Comparison of ENCODE assay signal across 8 cellular contexts in the genomic region with DNA sequence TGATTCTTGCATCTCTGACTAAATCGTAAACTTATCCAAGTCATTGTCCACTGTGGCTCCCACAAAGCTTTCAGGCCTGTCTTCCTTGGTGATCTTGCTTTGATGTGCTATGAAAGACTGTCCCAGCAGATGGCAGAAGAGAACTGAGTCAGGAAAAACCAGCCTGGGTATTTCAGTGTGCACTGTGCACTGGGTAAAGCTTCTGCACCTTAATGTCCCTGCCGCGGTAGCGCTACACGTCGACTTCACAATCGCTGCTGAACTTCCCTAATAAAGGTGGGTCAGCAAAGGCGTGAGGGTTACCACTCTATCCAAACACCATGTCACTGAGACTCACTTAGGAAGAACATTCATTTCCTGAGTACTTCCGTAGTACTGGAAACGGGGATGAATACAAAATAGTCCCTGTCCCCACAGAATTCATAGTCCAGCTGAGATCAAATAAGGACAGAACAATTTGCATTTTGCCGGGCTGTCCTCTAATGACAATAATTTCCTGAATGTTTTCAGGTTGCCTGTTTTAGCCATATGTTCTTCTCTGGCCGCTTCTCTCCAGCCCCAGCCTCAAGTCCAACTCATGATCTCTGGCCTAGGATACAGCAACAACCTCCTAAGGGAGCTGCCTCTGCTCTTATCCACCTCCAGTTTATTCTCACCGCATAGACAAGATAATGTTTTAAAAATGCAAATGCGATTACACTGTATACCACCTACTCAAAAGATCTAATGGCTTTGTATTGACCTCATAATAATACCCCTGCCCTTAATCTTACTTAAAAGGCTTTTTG.
DNase-seq lines count a peak whose midpoint lies in the region; ATAC-seq, FAIRE-seq and TF ChIP-seq lines count a peak whose summit lies in the region.

No MANE protein-coding gene starts in this region.

- intact Hi-C loops in HepG2 (cut with micrococcal nuclease; ENCODE audit: unreplicated experiment), result loop anchor here (1.0 to 10.0 kb wide), 5 partner anchors 34 to 535 kb away; no protein-coding TSS in a partner anchor

- H3K36me3 ChIP-seq in HepG2 (replicated peaks in 1 of 2; ENCODE audit: control insufficient read depth in 1 of 2, insufficient read depth in 2 of 2, low read length in 2 of 2), result no peaks in the 10 kb centered on the region

- peak; percentile 39 for DNase-seq in AG09319 (ENCODE audit: extremely low read depth, low read depth)
- DNase-seq in NCI-H2196 treated with DMSO at 0.1 percent for 48 hours (lab: John Stamatoyannopoulos, UW; ENCODE audit: unreplicated experiment), result peak; percentile 22
- peak; percentile 44 for DNase-seq in cerebellum (ENCODE audit: low spot score)
- peak; percentile 75 for DNase-seq in HepG2 (ENCODE audit: low spot score)
- DNase-seq in stimulated activated CD4-positive, alpha-beta T cell treated with anti-CD3 and anti-CD28 coated beads, Interleukin-4, amount 100 ng/mL, for 24 hours, result peak; percentile 78

- no peaks in the 10 kb centered on the region for H3K27me3 ChIP-seq in HepG2 (ENCODE audit: control insufficient read depth in 1 of 2, insufficient read depth in 2 of 2, low read length in 2 of 2)

- no peak overlapping the region for H3K27ac ChIP-seq in HepG2 (ENCODE audit: extremely low read length, insufficient read depth, low read length)

- TF ChIP-seq CTCF in AG09319 (IDR thresholded peaks at IDR 0.05; ENCODE audit: low read depth, low read length) (peak; percentile 81), HepG2 (CRISPR knock-in tag; IDR thresholded peaks at IDR 0.05) (peak; percentile 86)

- H3K4me2 ChIP-seq in HepG2 (ENCODE audit: low read depth, low read length), result peak overlapping the region; percentile 92

- BruUV-seq in HepG2 (replicated peaks; lab: Mats Ljungman, UMichigan), result no TSS peak

- no peaks in the 10 kb centered on the region for H3K79me2 ChIP-seq in HepG2 (ENCODE audit: insufficient read depth, low read length)

- peak overlapping the region; percentile 45 to 67 (median 64) for H3K4me3 ChIP-seq in HepG2 (replicated peaks in 1 of 3; ENCODE audit: insufficient read depth in 1 of 3, low read depth in 2 of 3, low read length in 3 of 3)

- peak overlapping the region; percentile 81 for H2AFZ ChIP-seq in HepG2 (ENCODE audit: low read length)

- in situ Hi-C loops in HepG2 (cut with HindIII; ENCODE audit: extremely low pct_ligation_motif_present, low pct_unique_long_range_greater_than_20kb), result loop anchor here (25.0 kb wide), 2 partner anchors 415 to 540 kb away; no protein-coding TSS in a partner anchor

- peak; percentile 91 for ATAC-seq in GM18861 (IDR thresholded peaks at IDR 0.05; ENCODE audit: unreplicated experiment)
- peak; percentile 81 for ATAC-seq in HG03097 (IDR thresholded peaks at IDR 0.05; ENCODE audit: low FRiP score, unreplicated experiment)
- peak; percentile 89 to 97 for ATAC-seq in activated CD4-positive, CD25-positive, alpha-beta regulatory T cell treated with anti-CD3 and anti-CD28 coated beads, Interleukin-2, amount 50 U/mL, for 24 hours
- peak; percentile 96 for ATAC-seq in HepG2

- TF ChIP-seq EP300 in HepG2 (IDR thresholded peaks at IDR 0.05; ENCODE audit: low read depth in 2 of 2, low read length in 2 of 2) (no peak), HepG2 (CRISPR knock-in tag; IDR thresholded peaks at IDR 0.05; ENCODE audit: borderline replicate concordance) (no peak)

- peak; percentile 59; the same call in 1 of the 2 replicates for TF ChIP-seq RAD21 in HepG2 (CRISPR knock-in tag; IDR thresholded peaks at IDR 0.05)

- CTCF ChIA-PET in HepG2 (lab: Yijun Ruan, JAX; ENCODE audit: low intra/inter-chr PET ratio, low total read pairs), result interaction anchor here (0.7 to 2.1 kb wide), 3 partner anchors 116 to 209 kb away, joined by 3 to 14 read pairs (median 4); no protein-coding TSS in a partner anchor

- POLR2A ChIA-PET in HepG2 (lab: Yijun Ruan, JAX), result interaction anchor here (0.7 kb wide), 1 partner anchor 117 kb away, joined by 3 read pairs; no protein-coding TSS in a partner anchor

- no peaks in the 10 kb centered on the region for H3K9me3 ChIP-seq in HepG2 (ENCODE audit: low read length)

- peaks cover 24% of the 10 kb centered on the region for H3K4me1 ChIP-seq in HepG2 (ENCODE audit: insufficient read depth, low read length)

- no peak for TF ChIP-seq POLR2A in HepG2 (IDR thresholded peaks at IDR 0.05; ENCODE audit: insufficient read depth in 1 of 2, low read depth in 2 of 2, low read length in 2 of 2)

- H3K9ac ChIP-seq in HepG2 (ENCODE audit: insufficient read depth, low read depth, low read length), result peak overlapping the region; percentile 50

- no peaks in the 10 kb centered on the region for H4K20me1 ChIP-seq in HepG2 (ENCODE audit: insufficient read depth, low read length)

- 4% methylated on average over 8 of the region's 14 CpGs for WGBS in HepG2 (ENCODE audit: low lambda C conversion rate)

- peak; percentile 99 for FAIRE-seq in HepG2 (lab: Jason Lieb, UNC)

TF ChIP-seq in HepG2, 621 proteins besides CTCF, POLR2A, EP300 and RAD21 (continues in another document):
- TF ChIP-seq KLF15 (CRISPR knock-in tag; IDR thresholded peaks at IDR 0.05; ENCODE audit: borderline replicate concordance) (no peak), KLF16 (CRISPR knock-in tag; IDR thresholded peaks at IDR 0.05) (0 out of 4 replicates have a peak, but pooled peaks of 1 of the 2 experiments have one; percentile 31), PPARG (CRISPR knock-in tag; conservative IDR thresholded peaks at IDR 0.05) (0 out of 2 replicates have a peak, but pooled peaks have one; percentile 28), SOX5 (CRISPR knock-in tag; IDR thresholded peaks at IDR 0.05; ENCODE audit: borderline replicate concordance) (peak; percentile 24; the same call in 1 of the 2 replicates), ZMYM3 (CRISPR knock-in tag; IDR thresholded peaks at IDR 0.05) (no peak), SAP130 (CRISPR knock-in tag; IDR thresholded peaks at IDR 0.05; ENCODE audit: low read depth) (0 out of 2 replicates have a peak, but pooled peaks have one; percentile 26), GZF1 (CRISPR knock-in tag; IDR thresholded peaks at IDR 0.05) (peak; percentile 91; the same call in 1 of the 2 replicates), SETDB1 (CRISPR knock-in tag; IDR thresholded peaks at IDR 0.05; ENCODE audit: borderline replicate concordance) (no peak), KDM6A (CRISPR knock-in tag; IDR thresholded peaks at IDR 0.05; ENCODE audit: low read depth) (no peak), PITX1 (CRISPR knock-in tag; IDR thresholded peaks at IDR 0.05) (no peak), ASH2L (IDR thresholded peaks at IDR 0.05; ENCODE audit: insufficient read length, low read depth, low read length) (peak; percentile 26), SALL1 (CRISPR knock-in tag; IDR thresholded peaks at IDR 0.05) (peak; percentile 36)
- TF ChIP-seq, protein P1, sequence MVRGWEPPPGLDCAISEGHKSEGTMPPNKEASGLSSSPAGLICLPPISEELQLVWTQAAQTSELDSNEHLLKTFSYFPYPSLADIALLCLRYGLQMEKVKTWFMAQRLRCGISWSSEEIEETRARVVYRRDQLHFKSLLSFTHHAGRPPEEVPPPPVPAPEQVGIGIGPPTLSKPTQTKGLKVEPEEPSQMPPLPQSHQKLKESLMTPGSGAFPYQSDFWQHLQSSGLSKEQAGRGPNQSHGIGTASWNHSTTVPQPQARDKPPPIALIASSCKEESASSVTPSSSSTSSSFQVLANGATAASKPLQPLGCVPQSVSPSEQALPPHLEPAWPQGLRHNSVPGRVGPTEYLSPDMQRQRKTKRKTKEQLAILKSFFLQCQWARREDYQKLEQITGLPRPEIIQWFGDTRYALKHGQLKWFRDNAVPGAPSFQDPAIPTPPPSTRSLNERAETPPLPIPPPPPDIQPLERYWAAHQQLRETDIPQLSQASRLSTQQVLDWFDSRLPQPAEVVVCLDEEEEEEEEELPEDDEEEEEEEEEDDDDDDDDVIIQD (CRISPR knock-in tag; IDR thresholded peaks at IDR 0.05; ENCODE audit: low read depth), result 0 out of 2 replicates have a peak, but pooled peaks have one; percentile 20
- TF ChIP-seq, protein P2, sequence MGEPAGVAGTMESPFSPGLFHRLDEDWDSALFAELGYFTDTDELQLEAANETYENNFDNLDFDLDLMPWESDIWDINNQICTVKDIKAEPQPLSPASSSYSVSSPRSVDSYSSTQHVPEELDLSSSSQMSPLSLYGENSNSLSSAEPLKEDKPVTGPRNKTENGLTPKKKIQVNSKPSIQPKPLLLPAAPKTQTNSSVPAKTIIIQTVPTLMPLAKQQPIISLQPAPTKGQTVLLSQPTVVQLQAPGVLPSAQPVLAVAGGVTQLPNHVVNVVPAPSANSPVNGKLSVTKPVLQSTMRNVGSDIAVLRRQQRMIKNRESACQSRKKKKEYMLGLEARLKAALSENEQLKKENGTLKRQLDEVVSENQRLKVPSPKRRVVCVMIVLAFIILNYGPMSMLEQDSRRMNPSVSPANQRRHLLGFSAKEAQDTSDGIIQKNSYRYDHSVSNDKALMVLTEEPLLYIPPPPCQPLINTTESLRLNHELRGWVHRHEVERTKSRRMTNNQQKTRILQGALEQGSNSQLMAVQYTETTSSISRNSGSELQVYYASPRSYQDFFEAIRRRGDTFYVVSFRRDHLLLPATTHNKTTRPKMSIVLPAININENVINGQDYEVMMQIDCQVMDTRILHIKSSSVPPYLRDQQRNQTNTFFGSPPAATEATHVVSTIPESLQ (CRISPR knock-in tag; conservative IDR thresholded peaks at IDR 0.05), result no peak
- TF ChIP-seq, protein P3, sequence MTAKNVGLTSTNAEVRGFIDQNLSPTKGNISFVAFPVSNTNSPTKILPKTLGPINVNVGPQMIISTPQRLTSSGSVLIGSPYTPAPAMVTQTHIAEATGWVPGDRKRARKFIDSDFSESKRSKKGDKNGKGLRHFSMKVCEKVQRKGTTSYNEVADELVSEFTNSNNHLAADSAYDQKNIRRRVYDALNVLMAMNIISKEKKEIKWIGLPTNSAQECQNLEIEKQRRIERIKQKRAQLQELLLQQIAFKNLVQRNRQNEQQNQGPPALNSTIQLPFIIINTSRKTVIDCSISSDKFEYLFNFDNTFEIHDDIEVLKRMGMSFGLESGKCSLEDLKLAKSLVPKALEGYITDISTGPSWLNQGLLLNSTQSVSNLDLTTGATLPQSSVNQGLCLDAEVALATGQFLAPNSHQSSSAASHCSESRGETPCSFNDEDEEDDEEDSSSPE (CRISPR knock-in tag; IDR thresholded peaks at IDR 0.05), result no peak
- TF ChIP-seq, protein P4, sequence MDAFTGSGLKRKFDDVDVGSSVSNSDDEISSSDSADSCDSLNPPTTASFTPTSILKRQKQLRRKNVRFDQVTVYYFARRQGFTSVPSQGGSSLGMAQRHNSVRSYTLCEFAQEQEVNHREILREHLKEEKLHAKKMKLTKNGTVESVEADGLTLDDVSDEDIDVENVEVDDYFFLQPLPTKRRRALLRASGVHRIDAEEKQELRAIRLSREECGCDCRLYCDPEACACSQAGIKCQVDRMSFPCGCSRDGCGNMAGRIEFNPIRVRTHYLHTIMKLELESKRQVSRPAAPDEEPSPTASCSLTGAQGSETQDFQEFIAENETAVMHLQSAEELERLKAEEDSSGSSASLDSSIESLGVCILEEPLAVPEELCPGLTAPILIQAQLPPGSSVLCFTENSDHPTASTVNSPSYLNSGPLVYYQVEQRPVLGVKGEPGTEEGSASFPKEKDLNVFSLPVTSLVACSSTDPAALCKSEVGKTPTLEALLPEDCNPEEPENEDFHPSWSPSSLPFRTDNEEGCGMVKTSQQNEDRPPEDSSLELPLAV (CRISPR knock-in tag; conservative IDR thresholded peaks at IDR 0.05; ENCODE audit: low read depth), result no peak

Comparison
In these comparisons a context has a peak if more than half of its experiments do, and no peak if none do; other contexts are left out.
1. DNase-seq: peak in every context shown above with its lines; median percentile 78 in stimulated activated CD4-positive, alpha-beta T cell treated with anti-CD3 and anti-CD28 coated beads, Interleukin-4, amount 100 ng/mL, for 24 hours; 75 in HepG2; 44 in cerebellum; 39 in AG09319; 22 in NCI-H2196 treated with DMSO at 0.1 percent for 48 hours.